ENCODE assay signal across 24 cellular contexts in genomic region chr6:91786474-91787184, GRCh38.
DNase-seq lines count a peak whose midpoint lies in the region; ATAC-seq, FAIRE-seq and TF ChIP-seq lines count a peak whose summit lies in the region.
"Had no signal": no experiment of that assay in that cellular context is flagged by ENCODE, and none has a peak within 500 bp of the region (broad histone marks: within the 10 kb centered on the region; RNA-seq: fewer than 3 reads in every experiment).

No MANE protein-coding gene starts in this region.

- H3K27me3 ChIP-seq in keratinocyte (ENCODE audit: control insufficient read depth, extremely low read depth, insufficient read depth, low read length) (no peaks in the 10 kb centered on the region), neural progenitor cell (no peaks in the 10 kb centered on the region)
- H3K27me3 ChIP-seq: MG63 had no signal

- peaks cover 2% of the 10 kb centered on the region for H3K27me3 Mint-ChIP-seq in neural progenitor cell (ENCODE audit: insufficient read depth, low read depth)
- H3K27me3 Mint-ChIP-seq in activated T-cell treated with anti-CD3 and anti-CD28 coated beads, Interleukin-2, amount 50 U/mL, for 24 hours, result no peaks in the 10 kb centered on the region

- peak overlapping the region; percentile 72 for H3K27ac Mint-ChIP-seq in neural progenitor cell
- H3K27ac Mint-ChIP-seq in activated T-cell treated with anti-CD3 and anti-CD28 coated beads, Interleukin-2, amount 50 U/mL, for 24 hours, result no peak overlapping the region
- H3K27ac Mint-ChIP-seq: CD8-positive, alpha-beta T cell had no signal

- no peaks in the 10 kb centered on the region for H3K9me1 ChIP-seq in keratinocyte (ENCODE audit: control insufficient read depth, extremely low read depth, insufficient read depth, low read length)

- H3K36me3 ChIP-seq in keratinocyte (ENCODE audit: control insufficient read depth in 2 of 2, extremely low read depth in 1 of 2, insufficient read depth in 2 of 2, low read length in 2 of 2), result no peaks in the 10 kb centered on the region
- no peaks in the 10 kb centered on the region for H3K36me3 ChIP-seq in neural progenitor cell
- H3K36me3 ChIP-seq: HAP-1, MG63 had no signal

- no peaks in the 10 kb centered on the region for H3F3A ChIP-seq in neural progenitor cell (ENCODE audit: low read depth)

- no peaks in the 10 kb centered on the region for H3K9me3 Mint-ChIP-seq in neural progenitor cell
- H3K9me3 Mint-ChIP-seq in activated T-cell treated with anti-CD3 and anti-CD28 coated beads, Interleukin-2, amount 50 U/mL, for 24 hours, result peaks cover 7% of the 10 kb centered on the region

- H3K4me3 Mint-ChIP-seq in neural progenitor cell, result no peak overlapping the region
- no peak overlapping the region for H3K4me3 Mint-ChIP-seq in activated T-cell treated with anti-CD3 and anti-CD28 coated beads, Interleukin-2, amount 50 U/mL, for 24 hours
- H3K4me3 Mint-ChIP-seq: CD8-positive, alpha-beta T cell had no signal

- no peak overlapping the region for H3K9ac ChIP-seq in keratinocyte (ENCODE audit: control insufficient read depth, extremely low read depth, insufficient read depth, low read length)
- H3K9ac ChIP-seq in neural progenitor cell, result no peak overlapping the region

- no peak for ATAC-seq in GM21619 (IDR thresholded peaks at IDR 0.05; ENCODE audit: unreplicated experiment)
- ATAC-seq: CD8-positive, alpha-beta T cell; HepG2; K562; Right ventricle myocardium inferior had no signal

- TF ChIP-seq CTCF in keratinocyte (optimal IDR thresholded peaks at IDR 0.05 in 1 of 3, IDR thresholded peaks at IDR 0.05 in 1 of 3, conservative IDR thresholded peaks at IDR 0.05 in 1 of 3; ENCODE audit: extremely low read depth in 1 of 3, insufficient read depth in 2 of 3, low read length in 3 of 3), result no peak
- TF ChIP-seq CTCF in neural progenitor cell (IDR thresholded peaks at IDR 0.05), result no peak

- H3K4me2 ChIP-seq in keratinocyte (ENCODE audit: control insufficient read depth, extremely low read depth, insufficient read depth, low read depth, low read length) (no peak overlapping the region), neural progenitor cell (no peak overlapping the region)

- FAIRE-seq in keratinocyte (lab: Jason Lieb, UNC), result no peak
- FAIRE-seq: HepG2, K562 had no signal

- H3K4me3 ChIP-seq in keratinocyte (ENCODE audit: control insufficient read depth in 2 of 3, extremely low read depth in 1 of 3, insufficient read depth in 2 of 3, low read depth in 1 of 3, low read length in 3 of 3), result no peak overlapping the region
- no peak overlapping the region for H3K4me3 ChIP-seq in neural progenitor cell
- H3K4me3 ChIP-seq: HAP-1, K562, MG63 had no signal

- dilution Hi-C loops in keratinocyte (cut with MboI; ENCODE audit: extremely low pct_ligation_motif_present, low sequenced_read_pairs), result no loop called here

- H2AFZ ChIP-seq in keratinocyte (ENCODE audit: control insufficient read depth, low read length) (peak overlapping the region; percentile 12), neural progenitor cell (replicated peaks) (peak overlapping the region; percentile 91)

- H4K20me1 ChIP-seq in keratinocyte (ENCODE audit: control insufficient read depth, extremely low read depth, insufficient read depth, low read length), result no peaks in the 10 kb centered on the region
- no peaks in the 10 kb centered on the region for H4K20me1 ChIP-seq in neural progenitor cell (ENCODE audit: low read depth)

- H3K27ac ChIP-seq in keratinocyte (ENCODE audit: control insufficient read depth, insufficient read depth, low read length), result no peak overlapping the region
- H3K27ac ChIP-seq in neural progenitor cell, result no peak overlapping the region
- H3K27ac ChIP-seq: HL-60 had no signal

- H3K9me3 ChIP-seq in keratinocyte (ENCODE audit: control insufficient read depth, low read depth, low read length), result no peaks in the 10 kb centered on the region
- no peaks in the 10 kb centered on the region for H3K9me3 ChIP-seq in neural progenitor cell (ENCODE audit: low read depth)
- H3K9me3 ChIP-seq: HAP-1 had no signal

- no peaks in the 10 kb centered on the region for H3K4me1 ChIP-seq in keratinocyte (ENCODE audit: control insufficient read depth, extremely low read depth, insufficient read depth, low read length)
- peaks cover 23% of the 10 kb centered on the region for H3K4me1 ChIP-seq in neural progenitor cell
- H3K4me1 ChIP-seq: HAP-1 had no signal

- H3K36me3 Mint-ChIP-seq in neural progenitor cell, result no peaks in the 10 kb centered on the region
- H3K36me3 Mint-ChIP-seq in activated T-cell treated with anti-CD3 and anti-CD28 coated beads, Interleukin-2, amount 50 U/mL, for 24 hours (ENCODE audit: low read depth), result no peaks in the 10 kb centered on the region
- H3K36me3 Mint-ChIP-seq: CD8-positive, alpha-beta T cell had no signal

- DNase-seq in ELF-1 (ENCODE audit: low read depth, low spot score) (peak; percentile 23), ecto neural progenitor cell (ENCODE audit: low spot score) (peak; percentile 44), keratinocyte (ENCODE audit: low read depth, low spot score) (no peak), neural progenitor cell (ENCODE audit: low spot score) (peak; percentile 20), DMS79 (lab: John Stamatoyannopoulos, UW) (no peak)
- DNase-seq in stimulated activated CD4-positive, alpha-beta T cell treated with anti-CD3 and anti-CD28 coated beads, Interleukin-2, amount 100 ng/mL, for 48 hours, result no peak
- no peak for DNase-seq in activated T-cell treated with anti-CD3 and anti-CD28 coated beads, Interleukin-2, amount 50 U/mL, for 24 hours
- DNase-seq: 8988T; AML-193; C1 segment of cervical spinal cord; CD8-positive, alpha-beta T cell; GF-D8; MG63; NCI-H1417; NCI-H1694 treated with DMSO at 0.1 percent for 48 hours; NCI-H2081 treated with DMSO at 0.1 percent for 48 hours; NCI-H446; NCI-H526 had no signal

- peaks cover 15% of the 10 kb centered on the region for H3K4me1 Mint-ChIP-seq in neural progenitor cell
- H3K4me1 Mint-ChIP-seq in activated T-cell treated with anti-CD3 and anti-CD28 coated beads, Interleukin-2, amount 50 U/mL, for 24 hours (ENCODE audit: low read depth), result no peaks in the 10 kb centered on the region

- H3K79me2 ChIP-seq in keratinocyte (ENCODE audit: control insufficient read depth, insufficient read depth, low read length), result no peaks in the 10 kb centered on the region
- H3K79me2 ChIP-seq in neural progenitor cell (ENCODE audit: low read depth), result no peaks in the 10 kb centered on the region

Comparison
In these comparisons a context has a peak if more than half of its experiments do, and no peak if none do; other contexts are left out.
1. DNase-seq: peak in ELF-1 (single experiment), ecto neural progenitor cell (single experiment) and neural progenitor cell (single experiment); none in keratinocyte (single experiment), stimulated activated CD4-positive, alpha-beta T cell treated with anti-CD3 and anti-CD28 coated beads, Interleukin-2, amount 100 ng/mL, for 48 hours (0 of 2), activated T-cell treated with anti-CD3 and anti-CD28 coated beads, Interleukin-2, amount 50 U/mL, for 24 hours (single experiment) and DMS79 (single experiment).